Comparison of ENCODE assay signal across 8 cellular contexts in the genomic region with DNA sequence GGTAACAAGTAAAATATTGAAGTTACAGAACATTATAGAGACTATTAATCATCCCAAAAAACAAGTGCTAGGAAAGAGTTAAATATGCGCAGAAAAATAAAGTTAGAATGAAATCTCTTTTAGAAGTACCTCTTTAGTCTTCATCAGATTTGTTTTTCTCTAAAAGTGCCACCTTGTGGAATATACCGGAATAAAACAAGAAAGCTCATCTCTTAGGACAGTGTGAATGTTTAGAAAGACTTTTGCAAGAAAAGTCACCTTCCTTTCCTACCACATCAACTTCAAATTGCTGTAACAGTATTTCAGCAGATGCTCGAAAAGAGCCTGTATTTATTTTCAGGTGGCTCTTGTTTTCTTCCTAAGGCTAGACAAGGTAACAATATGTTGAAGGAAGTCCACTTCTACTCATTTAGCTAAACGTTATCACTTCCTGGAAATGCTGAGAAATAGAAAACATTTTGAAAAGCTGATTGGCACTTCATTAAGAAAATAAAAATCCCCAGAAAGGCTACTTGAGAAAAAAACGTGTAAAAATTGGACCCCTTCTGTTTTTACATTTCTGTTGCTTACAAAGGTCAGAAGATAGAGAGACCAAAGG. TPM values are rescaled to one million over a fixed set of nuclear protein-coding genes. Genes with fewer than 3 reads are reported as not detected.
DNase-seq lines count a peak whose midpoint lies in the region; ATAC-seq, FAIRE-seq and TF ChIP-seq lines count a peak whose summit lies in the region.

No MANE protein-coding gene starts in this region.

- TF ChIP-seq RAD21 in K562 (CRISPR knock-in tag; conservative IDR thresholded peaks at IDR 0.05 in 1 of 2, IDR thresholded peaks at IDR 0.05 in 1 of 2): peak; percentile 25 to 48; a peak in 3 of 4 replicates

- H2AFZ ChIP-seq in K562 (ENCODE audit: low read depth, low read length): no peak overlapping the region

- no peak overlapping the region for H3K4me3 ChIP-seq in K562
- H3K4me3 ChIP-seq in naive thymus-derived CD4-positive, alpha-beta T cell (ENCODE audit: low read length): no peak overlapping the region

- H3K79me2 ChIP-seq in K562 (ENCODE audit: control insufficient read depth, insufficient read depth, low read length): no peaks in the 10 kb centered on the region

- peaks cover 0 to 26% (median 8%) of the 10 kb centered on the region in 7 donors for H3K4me1 Mint-ChIP-seq in naive thymus-derived CD4-positive, alpha-beta T cell

- intact Hi-C loops in K562 (cut with micrococcal nuclease): no loop called here
- intact Hi-C loops in naive thymus-derived CD4-positive, alpha-beta T cell (cut with micrococcal nuclease): loop anchor here in 1 of 2 donors (1.0 kb wide), 2 partner anchors 20 to 82 kb away; partner anchors contain the start of genes FAM133B, PEX1 and RBM48

- no peak overlapping the region for H3K27ac ChIP-seq in K562 (ENCODE audit: extremely low read depth, low read depth, low read length)
- no peak overlapping the region for H3K27ac ChIP-seq in naive thymus-derived CD4-positive, alpha-beta T cell (ENCODE audit: low read depth, low read length)

- peak overlapping the region in 1 of 10 donors; percentile 16 for H3K4me3 Mint-ChIP-seq in naive thymus-derived CD4-positive, alpha-beta T cell

- no peak for TF ChIP-seq POLR2A in K562 (conservative IDR thresholded peaks at IDR 0.05)

- peaks cover 21% of the 10 kb centered on the region for H3K36me3 ChIP-seq in K562 (ENCODE audit: control insufficient read depth, insufficient read depth, low read length)
- H3K36me3 ChIP-seq in naive thymus-derived CD4-positive, alpha-beta T cell (ENCODE audit: control insufficient read depth in 2 of 3, insufficient read depth in 3 of 3, low read length in 3 of 3): peaks cover 0 to 18% (median 4%) of the 10 kb centered on the region in 3 experiments

- H3K27me3 ChIP-seq in K562 (ENCODE audit: control insufficient read depth in 2 of 2, insufficient read depth in 2 of 2, low read length in 2 of 2): no peaks in the 10 kb centered on the region
- no peaks in the 10 kb centered on the region for H3K27me3 ChIP-seq in naive thymus-derived CD4-positive, alpha-beta T cell (ENCODE audit: control insufficient read depth in 2 of 2, insufficient read depth in 2 of 2, low read length in 2 of 2)

- TF ChIP-seq CTCF in K562 (IDR thresholded peaks at IDR 0.05 in 2 of 3, conservative IDR thresholded peaks at IDR 0.05 in 1 of 3; ENCODE audit: insufficient read depth in 2 of 3, low read depth in 1 of 3, low read length in 3 of 3): peak in 2 of 3 experiments; percentile 42 to 47; a peak in 3 of 6 replicates

- no peaks in the 10 kb centered on the region for H3K9me3 Mint-ChIP-seq in naive thymus-derived CD4-positive, alpha-beta T cell

- H3K27me3 Mint-ChIP-seq in naive thymus-derived CD4-positive, alpha-beta T cell: no peaks in the 10 kb centered on the region

- WGBS in K562 (ENCODE audit: insufficient coverage, low coverage, missing lambda C conversion rate): 26% methylated on average over 5 of the region's 5 CpGs

- FAIRE-seq in K562 (lab: Jason Lieb, UNC): peak; percentile 49

- BruUV-seq in K562 (replicated peaks; lab: Mats Ljungman, UMichigan): no TSS peak

- peak; percentile 77 for ATAC-seq in K562
- peak; percentile 65 for ATAC-seq in naive thymus-derived CD4-positive, alpha-beta T cell
- ATAC-seq in GM19452 (IDR thresholded peaks at IDR 0.05; ENCODE audit: unreplicated experiment): no peak

- in situ Hi-C loops in K562 (cut with MboI): no loop called here

- no peaks in the 10 kb centered on the region for H4K20me1 ChIP-seq in K562 (replicated peaks; ENCODE audit: control insufficient read depth, insufficient read depth, low read length)

- DNase-seq in NCI-H82 (lab: John Stamatoyannopoulos, UW) (peak; percentile 18), NCI-H82 treated with DMSO at 0.1 percent for 48 hours (lab: John Stamatoyannopoulos, UW; ENCODE audit: unreplicated experiment) (no peak), M059J (ENCODE audit: low read depth) (peak; percentile 43), K562 (ENCODE audit: extremely low read depth in 1 of 4, low spot score in 3 of 4) (peak in 1 of 4 experiments; percentile 42), islet precursor cell (no peak)
- peak in 3 of 9 donors; percentile 18 to 32 (median 23) for DNase-seq in naive thymus-derived CD4-positive, alpha-beta T cell
- no peak for DNase-seq in activated CD4-positive, alpha-beta T cell treated with anti-CD3 and anti-CD28 coated beads, Interleukin-2, amount 50 U/mL, for 1 hour

- TF ChIP-seq EP300 in K562 (IDR thresholded peaks at IDR 0.05; ENCODE audit: low read length): no peak

- POLR2A ChIA-PET in K562 (lab: Yijun Ruan, JAX): interaction anchor here (0.6 to 1.3 kb wide), 4 partner anchors 9 to 454 kb away, joined by 3 to 4 read pairs (median 3); partner anchors contain the start of gene FAM133B
- POLR2A ChIA-PET in naive thymus-derived CD4-positive, alpha-beta T cell (lab: Charles Lee): interaction anchor here (0.7 to 1.4 kb wide), 3 partner anchors 19 to 539 kb away, joined by 3 to 4 read pairs (median 3); partner anchors contain the start of genes PEX1 and RBM48

- peaks cover 0 to 21% (median 5%) of the 10 kb centered on the region in 5 donors for H3K36me3 Mint-ChIP-seq in naive thymus-derived CD4-positive, alpha-beta T cell

- CTCF ChIA-PET in K562 (lab: Yijun Ruan, JAX; ENCODE audit: low intra/inter-chr PET ratio): interaction anchor here (0.6 to 0.7 kb wide), 2 partner anchors 10 to 163 kb away, joined by 3 read pairs; no protein-coding TSS in a partner anchor
- CTCF ChIA-PET in naive thymus-derived CD4-positive, alpha-beta T cell (lab: Charles Lee): interaction anchor here (0.7 to 2.0 kb wide), 5 partner anchors 9 to 446 kb away, joined by 3 to 6 read pairs (median 4); no protein-coding TSS in a partner anchor

- peaks cover 0 to 5% of the 10 kb centered on the region in 2 experiments; a peak in 3 of 5 replicates for H3K4me1 ChIP-seq in K562 (replicated peaks in 1 of 2; ENCODE audit: control insufficient read depth in 2 of 2, insufficient read depth in 2 of 2, low read length in 2 of 2)
- no peaks in the 10 kb centered on the region for H3K4me1 ChIP-seq in naive thymus-derived CD4-positive, alpha-beta T cell (ENCODE audit: control insufficient read depth in 2 of 2, insufficient read depth in 2 of 2, low read length in 2 of 2)

- no peaks in the 10 kb centered on the region for H3K9me3 ChIP-seq in K562 (replicated peaks; ENCODE audit: control insufficient read depth, insufficient read depth, low read depth, low read length)
- no peaks in the 10 kb centered on the region for H3K9me3 ChIP-seq in naive thymus-derived CD4-positive, alpha-beta T cell (ENCODE audit: control insufficient read depth in 2 of 3, low read length in 3 of 3)

- H3K4me2 ChIP-seq in K562 (ENCODE audit: insufficient read depth, low read length): no peak overlapping the region

- H3K9ac ChIP-seq in K562 (ENCODE audit: insufficient read depth in 1 of 2, low read depth in 2 of 2, low read length in 2 of 2): no peak overlapping the region

- H3K27ac Mint-ChIP-seq in naive thymus-derived CD4-positive, alpha-beta T cell: peak overlapping the region in 6 of 9 donors; percentile 2 to 85 (median 58)

- H3K9me1 ChIP-seq in K562 (ENCODE audit: control insufficient read depth, insufficient read depth, low read length): no peaks in the 10 kb centered on the region

TF ChIP-seq in K562, 482 proteins besides CTCF, POLR2A, EP300 and RAD21 (continues in another document):
- TF ChIP-seq SMAD3 (CRISPR knock-in tag; conservative IDR thresholded peaks at IDR 0.05) (no peak), ZKSCAN1 (IDR thresholded peaks at IDR 0.05; ENCODE audit: low read depth, low read length) (no peak), SMC3 (conservative IDR thresholded peaks at IDR 0.05; ENCODE audit: insufficient read depth, low read depth, low read length) (0 out of 2 replicates have a peak, but pooled peaks have one; percentile 4), HDAC6 (IDR thresholded peaks at IDR 0.05; ENCODE audit: low read depth, low read length) (no peak)
- TF ChIP-seq, protein P1, sequence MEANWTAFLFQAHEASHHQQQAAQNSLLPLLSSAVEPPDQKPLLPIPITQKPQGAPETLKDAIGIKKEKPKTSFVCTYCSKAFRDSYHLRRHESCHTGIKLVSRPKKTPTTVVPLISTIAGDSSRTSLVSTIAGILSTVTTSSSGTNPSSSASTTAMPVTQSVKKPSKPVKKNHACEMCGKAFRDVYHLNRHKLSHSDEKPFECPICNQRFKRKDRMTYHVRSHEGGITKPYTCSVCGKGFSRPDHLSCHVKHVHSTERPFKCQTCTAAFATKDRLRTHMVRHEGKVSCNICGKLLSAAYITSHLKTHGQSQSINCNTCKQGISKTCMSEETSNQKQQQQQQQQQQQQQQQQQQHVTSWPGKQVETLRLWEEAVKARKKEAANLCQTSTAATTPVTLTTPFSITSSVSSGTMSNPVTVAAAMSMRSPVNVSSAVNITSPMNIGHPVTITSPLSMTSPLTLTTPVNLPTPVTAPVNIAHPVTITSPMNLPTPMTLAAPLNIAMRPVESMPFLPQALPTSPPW (CRISPR knock-in tag; IDR thresholded peaks at IDR 0.05): 0 out of 2 replicates have a peak, but pooled peaks have one; percentile 14

RNA-seq across cellular contexts. Expression of gene FAM133B, which starts 19.8 kb away (rescaled TPM):
- total RNA-seq in M059J (2014; rRNA removed; shearing (Covaris generic)): 14.1 and 20.5 TPM in 2 replicates
- total RNA-seq in K562 (2011; cell fraction: chromatin; rRNA removed; ENCODE audit: low replicate concordance): 21.5 and 103 TPM in 2 replicates
- 11.5 and 15.9 TPM in 2 replicates for total RNA-seq in K562 (2011; cell fraction: nucleolus; rRNA removed)
- 46.5 and 77.0 TPM in 2 replicates for total RNA-seq in K562 (2011; cell fraction: nucleoplasm; rRNA removed)
- total RNA-seq in K562 (2014; rRNA removed): 22.4 and 80.3 TPM in 2 replicates
- 58.4 and 67.4 TPM in 2 replicates for total RNA-seq in K562 (2014; rRNA removed; fragmentation: Illumina TruSeq; extraction: Trizol)
- 69.1 and 80.4 TPM in 2 replicates for total RNA-seq in K562 (2015; rRNA removed; fragmentation: Illumina TruSeq; extraction: Trizol)
- 29.0 and 30.7 TPM in 2 replicates for total RNA-seq in K562 (2021)
- polyA plus RNA-seq in K562 (2011; rRNA removed): 26.1 and 34.4 TPM in 2 replicates
- 5.4 and 23.7 TPM in 2 replicates for polyA plus RNA-seq in K562 (2011; cell fraction: cytosol; rRNA removed)
- polyA plus RNA-seq in K562 (2011; cell fraction: nucleus; rRNA removed): 24.3 and 24.9 TPM in 2 replicates
- 22.7 and 30.4 TPM in 2 replicates for polyA plus RNA-seq in K562 (2012)
- 37.9 and 45.8 TPM in 2 replicates for polyA plus RNA-seq in K562 (2014; fragmentation: Illumina TruSeq; extraction: Trizol)
- polyA plus RNA-seq in K562 (2014; fragmentation: Nextera tagmentation; extraction: Ambion mirVana): 10 to 100 TPM; 38.5 to 39.7 TPM
- 27.5 and 37.0 TPM in 2 replicates for polyA plus RNA-seq in K562 (2014; rRNA removed)
- polyA minus RNA-seq in K562 (2011; rRNA and poly(A)+ RNA removed): 17.5 and 22.7 TPM in 2 replicates
- polyA minus RNA-seq in K562 (2011; cell fraction: cytosol; rRNA and poly(A)+ RNA removed): 12.3 and 13.1 TPM in 2 replicates
- polyA minus RNA-seq in K562 (2011; cell fraction: nucleus; rRNA and poly(A)+ RNA removed): 20.3 and 40.0 TPM in 2 replicates
- total RNA-seq in naive thymus-derived CD4-positive, alpha-beta T cell: 10 to 100 TPM; 37.5 to 77.0 (median 51.7) TPM
- polyA plus RNA-seq in naive thymus-derived CD4-positive, alpha-beta T cell: 10 to 100 TPM; 14.2 to 22.5 TPM

Comparison
In these comparisons a context has a peak if more than half of its experiments do, and no peak if none do; other contexts are left out.
1. DNase-seq: peak in NCI-H82 (single experiment) and M059J (single experiment); none in NCI-H82 treated with DMSO at 0.1 percent for 48 hours (single experiment), islet precursor cell (single experiment) and activated CD4-positive, alpha-beta T cell treated with anti-CD3 and anti-CD28 coated beads, Interleukin-2, amount 50 U/mL, for 1 hour (single experiment).